ENCODE assay signal across 14 cellular contexts in the genomic region with DNA sequence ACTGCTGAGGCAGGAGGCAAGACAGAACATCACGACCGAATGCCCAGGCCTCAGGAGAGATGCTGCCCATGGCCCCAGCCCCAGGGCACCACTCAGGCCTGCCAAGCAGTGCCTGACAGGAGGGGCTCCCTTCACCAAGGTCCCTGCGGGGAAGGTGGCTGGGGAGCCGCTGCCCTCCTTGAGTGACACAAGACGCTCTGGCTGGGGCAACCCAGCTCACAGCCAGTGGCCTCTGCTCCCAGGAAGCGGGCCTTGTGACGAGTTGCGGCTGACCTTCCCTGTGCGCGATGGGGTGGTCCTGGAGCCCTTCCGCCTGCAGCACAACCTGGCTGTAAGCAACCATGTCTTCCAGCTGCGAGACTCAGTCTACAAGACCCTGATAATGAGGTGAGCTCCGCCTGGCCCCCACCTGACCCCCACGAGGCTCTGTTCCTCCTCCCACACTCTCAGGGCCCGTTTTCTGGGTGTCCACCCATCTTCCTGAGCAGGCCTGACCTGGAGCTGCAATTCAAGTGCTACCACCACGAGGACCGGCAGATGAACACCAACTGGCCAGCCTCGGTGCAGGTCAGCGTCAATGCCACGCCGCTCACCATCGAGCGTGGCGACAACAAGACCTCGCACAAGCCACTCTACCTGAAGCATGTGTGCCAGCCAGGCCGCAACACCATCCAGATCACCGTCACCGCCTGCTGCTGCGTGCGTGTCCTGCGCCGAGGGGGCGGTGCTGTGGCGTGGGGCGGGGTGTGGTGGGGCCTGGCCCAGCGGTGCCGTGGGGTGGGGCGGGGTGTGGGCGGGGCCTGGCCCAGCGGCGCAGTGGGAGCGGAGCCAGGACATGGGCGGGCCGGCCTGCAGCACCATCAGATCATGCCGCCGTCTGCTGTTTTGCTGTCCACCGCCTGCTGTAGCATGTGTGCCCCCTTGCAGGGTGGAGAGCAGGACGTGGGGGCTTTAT. TPM values are rescaled to one million over a fixed set of nuclear protein-coding genes. Genes with fewer than 3 reads are reported as not detected.
DNase-seq lines count a peak whose midpoint lies in the region; ATAC-seq and TF ChIP-seq lines count a peak whose summit lies in the region.
"Had no signal": no experiment of that assay in that cellular context is flagged by ENCODE, and none has a peak within 500 bp of the region (broad histone marks: within the 10 kb centered on the region; RNA-seq: fewer than 3 reads in every experiment).

No MANE protein-coding gene starts in this region.

- no peak overlapping the region for H3K4me3 Mint-ChIP-seq in activated naive CD8-positive, alpha-beta T cell treated with anti-CD3 and anti-CD28 coated beads, Interleukin-2, amount 50 U/mL, for 24 hours
- H3K4me3 Mint-ChIP-seq in activated T-cell treated with anti-CD3 and anti-CD28 coated beads, Interleukin-2, amount 50 U/mL, for 24 hours, result no peak overlapping the region
- H3K4me3 Mint-ChIP-seq: neural crest cell; stimulated activated naive CD8-positive, alpha-beta T cell treated with anti-CD3 and anti-CD28 coated beads, Interleukin-15, Interleukin-2, amounts not matched to agents 100 ng/mL and 50 ng/mL, for 24 hours had no signal

- H3K27ac Mint-ChIP-seq in activated naive CD8-positive, alpha-beta T cell treated with anti-CD3 and anti-CD28 coated beads, Interleukin-2, amount 50 U/mL, for 24 hours, result no peak overlapping the region
- no peak overlapping the region for H3K27ac Mint-ChIP-seq in activated T-cell treated with anti-CD3 and anti-CD28 coated beads, Interleukin-2, amount 50 U/mL, for 24 hours
- H3K27ac Mint-ChIP-seq: stimulated activated naive CD8-positive, alpha-beta T cell treated with anti-CD3 and anti-CD28 coated beads, Interleukin-15, Interleukin-2, amounts not matched to agents 100 ng/mL and 50 ng/mL, for 24 hours had no signal

- H3K4me1 ChIP-seq in tibial nerve, result peaks cover 0 to 23% (median 2%) of the 10 kb centered on the region in 4 donors

- H3K4me3 ChIP-seq in dorsolateral prefrontal cortex (no peak overlapping the region), tibial nerve (peak overlapping the region in 1 of 4 donors; percentile 14)

- H3K27me3 ChIP-seq in dorsolateral prefrontal cortex (no peaks in the 10 kb centered on the region), tibial nerve (no peaks in the 10 kb centered on the region)

- TF ChIP-seq CTCF in dorsolateral prefrontal cortex (IDR thresholded peaks at IDR 0.05 in 54 of 56, conservative IDR thresholded peaks at IDR 0.05 in 2 of 56; ENCODE audit: low read depth in 1 of 56, partially characterized antibody in 56 of 56) (no peak), tibial nerve (IDR thresholded peaks at IDR 0.05) (no peak)

- intact Hi-C loops in dorsolateral prefrontal cortex (cut with DNase I), result loop anchor here in 1 of 2 donors (10.0 kb wide), 1 partner anchor 163 kb away; no protein-coding TSS in a partner anchor

- H3K36me3 ChIP-seq in tibial nerve, result peaks cover 12 to 99% (median 40%) of the 10 kb centered on the region in 3 donors

- peak in 1 of 2 donors; percentile 29 for TF ChIP-seq EP300 in tibial nerve (IDR thresholded peaks at IDR 0.05)

- no peaks in the 10 kb centered on the region for H3K9me3 ChIP-seq in tibial nerve

- TF ChIP-seq POLR2A in tibial nerve (IDR thresholded peaks at IDR 0.05), result no peak

- no peaks in the 10 kb centered on the region for H3K9me3 Mint-ChIP-seq in activated naive CD8-positive, alpha-beta T cell treated with anti-CD3 and anti-CD28 coated beads, Interleukin-2, amount 50 U/mL, for 24 hours
- no peaks in the 10 kb centered on the region for H3K9me3 Mint-ChIP-seq in activated T-cell treated with anti-CD3 and anti-CD28 coated beads, Interleukin-2, amount 50 U/mL, for 24 hours
- H3K9me3 Mint-ChIP-seq: neural crest cell; stimulated activated naive CD8-positive, alpha-beta T cell treated with anti-CD3 and anti-CD28 coated beads, Interleukin-15, Interleukin-2, amounts not matched to agents 100 ng/mL and 50 ng/mL, for 24 hours had no signal

- H3K27ac ChIP-seq in dorsolateral prefrontal cortex, result peak overlapping the region in 47 of 59 donors; percentile 20 to 84 (median 57)
- H3K27ac ChIP-seq in tibial nerve, result peak overlapping the region in 2 of 4 donors; percentile 23 to 74

- 58 to 85% methylated on average over 34 to 35 of the region's 48 CpGs for WGBS in tibial nerve, 2 donors

- ATAC-seq in activated naive CD8-positive, alpha-beta T cell treated with anti-CD3 and anti-CD28 coated beads, Interleukin-2, amount 50 U/mL, for 24 hours, result no peak

- no peaks in the 10 kb centered on the region for H3K27me3 Mint-ChIP-seq in activated naive CD8-positive, alpha-beta T cell treated with anti-CD3 and anti-CD28 coated beads, Interleukin-2, amount 50 U/mL, for 24 hours
- H3K27me3 Mint-ChIP-seq in activated T-cell treated with anti-CD3 and anti-CD28 coated beads, Interleukin-2, amount 50 U/mL, for 24 hours, result no peaks in the 10 kb centered on the region
- H3K27me3 Mint-ChIP-seq: stimulated activated naive CD8-positive, alpha-beta T cell treated with anti-CD3 and anti-CD28 coated beads, Interleukin-15, Interleukin-2, amounts not matched to agents 100 ng/mL and 50 ng/mL, for 24 hours had no signal

- H3K36me3 Mint-ChIP-seq in activated naive CD8-positive, alpha-beta T cell treated with anti-CD3 and anti-CD28 coated beads, Interleukin-2, amount 50 U/mL, for 24 hours (ENCODE audit: low read depth), result peaks cover 23% of the 10 kb centered on the region
- peaks cover 92% of the 10 kb centered on the region for H3K36me3 Mint-ChIP-seq in activated T-cell treated with anti-CD3 and anti-CD28 coated beads, Interleukin-2, amount 50 U/mL, for 24 hours (ENCODE audit: low read depth)

- DNase-seq in HT-29 (ENCODE audit: low spot score), result peak; percentile 90
- peak in 1 of 10 donors; percentile 42 for DNase-seq in dorsolateral prefrontal cortex
- DNase-seq in islet precursor cell, result peak; percentile 76
- peak; percentile 33 to 47 for DNase-seq in tibial nerve (ENCODE audit: low spot score in 2 of 2)
- DNase-seq in NCI-H446 (lab: John Stamatoyannopoulos, UW), result no peak
- DNase-seq in activated naive CD8-positive, alpha-beta T cell treated with anti-CD3 and anti-CD28 coated beads, Interleukin-2, amount 50 U/mL, for 24 hours, result no peak
- no peak for DNase-seq in NCI-H524 (lab: John Stamatoyannopoulos, UW)
- DNase-seq in activated T-cell treated with anti-CD3 and anti-CD28 coated beads, Interleukin-2, amount 50 U/mL, for 24 hours, result no peak
- DNase-seq: activated CD4-positive, alpha-beta T cell treated with anti-CD3 and anti-CD28 coated beads, Interleukin-2, amount 50 U/mL, for 48 hours; activated gamma-delta T cell treated with Interleukin-2 at 50 U/mL for 16 hours; NK-92 treated with Interleukin-12 subunit alpha and Interleukin-12 subunit beta, amount 100 ng/mL, for 24 hours; T-helper 1 cell had no signal

- H3K4me1 Mint-ChIP-seq in activated naive CD8-positive, alpha-beta T cell treated with anti-CD3 and anti-CD28 coated beads, Interleukin-2, amount 50 U/mL, for 24 hours, result no peaks in the 10 kb centered on the region
- no peaks in the 10 kb centered on the region for H3K4me1 Mint-ChIP-seq in activated T-cell treated with anti-CD3 and anti-CD28 coated beads, Interleukin-2, amount 50 U/mL, for 24 hours (ENCODE audit: low read depth)
- H3K4me1 Mint-ChIP-seq: neural crest cell had no signal

RNA-seq across cellular contexts. Expression of a gene that starts 12.8 kb away (rescaled TPM):
- 37.7 and 41.0 TPM in 2 replicates for total RNA-seq in HT-29 (2014; rRNA removed; shearing (Covaris generic))
- 100 to 1,000 TPM; 106 to 231 (median 160) TPM for total RNA-seq in dorsolateral prefrontal cortex
- total RNA-seq in tibial nerve, result 10 to 100 TPM; 24.7 to 48.9 (median 32.7) TPM

RNA-seq across cellular contexts. Expression of a gene that starts 35.0 kb away (rescaled TPM):
- total RNA-seq in HT-29 (2014; rRNA removed; shearing (Covaris generic)), result 3,779 and 3,976 TPM in 2 replicates
- 1,000 to 10,000 TPM in 90 of 120 experiments, 100 to 1,000 TPM in 30; 527 to 1,424 (median 1,151) TPM for total RNA-seq in dorsolateral prefrontal cortex
- 1,000 to 10,000 TPM in 2 of 4 donors, 100 to 1,000 TPM in 2; 803 to 1,127 (median 967) TPM for total RNA-seq in tibial nerve

Comparison
In these comparisons a context has a peak if more than half of its experiments do, and no peak if none do; other contexts are left out.
1. DNase-seq: peak in HT-29 (single experiment), islet precursor cell (single experiment) and tibial nerve (2 of 2); none in NCI-H446 (0 of 2), activated naive CD8-positive, alpha-beta T cell treated with anti-CD3 and anti-CD28 coated beads, Interleukin-2, amount 50 U/mL, for 24 hours (single experiment), NCI-H524 (0 of 2) and activated T-cell treated with anti-CD3 and anti-CD28 coated beads, Interleukin-2, amount 50 U/mL, for 24 hours (single experiment).